In the genomic region with DNA sequence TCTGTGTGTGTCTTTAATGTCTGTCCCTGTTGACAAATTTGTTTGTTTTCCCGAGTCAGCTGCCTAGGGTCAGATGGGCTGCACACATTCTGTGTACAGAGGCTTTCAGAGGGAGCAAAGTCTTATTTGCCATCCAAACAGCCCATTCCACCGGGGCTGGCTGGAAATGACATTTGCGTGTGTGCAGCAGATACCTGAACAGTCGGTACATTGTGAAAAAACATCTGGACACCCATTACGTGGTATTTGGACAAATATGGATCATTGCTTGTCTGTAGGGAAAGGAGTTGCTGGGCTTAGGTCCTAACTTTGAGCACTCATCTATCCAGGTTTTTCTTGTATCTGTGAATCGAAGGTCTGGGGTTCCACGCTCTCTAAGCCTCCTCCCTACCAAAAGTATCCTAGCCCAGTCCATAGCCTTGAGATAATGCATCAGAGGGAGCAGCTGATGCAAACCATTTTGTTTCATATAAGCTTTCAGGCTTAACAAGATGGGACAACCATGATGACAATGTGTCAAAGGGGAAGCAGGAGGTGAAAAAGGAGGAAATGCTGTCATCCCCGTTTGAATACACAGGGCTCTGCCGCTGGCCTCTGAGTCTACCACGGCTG, we compare ENCODE assay signal across 1 cellular context.
TF ChIP-seq lines count a peak whose summit lies in the region.

No MANE protein-coding gene starts in this region.

TF ChIP-seq in liver, 16 proteins besides CTCF, POLR2A, EP300 and RAD21 (continued from another document):
- TF ChIP-seq YY1 (IDR thresholded peaks at IDR 0.05) = peak; percentile 88
- TF ChIP-seq SP1 (IDR thresholded peaks at IDR 0.05) = peak; percentile 99
- TF ChIP-seq, protein P1, sequence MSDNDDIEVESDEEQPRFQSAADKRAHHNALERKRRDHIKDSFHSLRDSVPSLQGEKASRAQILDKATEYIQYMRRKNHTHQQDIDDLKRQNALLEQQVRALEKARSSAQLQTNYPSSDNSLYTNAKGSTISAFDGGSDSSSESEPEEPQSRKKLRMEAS (IDR thresholded peaks at IDR 0.05) = peak; percentile 78
- TF ChIP-seq GABPA (IDR thresholded peaks at IDR 0.05 in 1 of 2, conservative IDR thresholded peaks at IDR 0.05 in 1 of 2) = peak in 1 of 2 donors; percentile 42
- peak; percentile 75 to 89 for TF ChIP-seq RXRA (IDR thresholded peaks at IDR 0.05)
- TF ChIP-seq TAF1 (conservative IDR thresholded peaks at IDR 0.05) = peak; percentile 51
- TF ChIP-seq, protein P2, sequence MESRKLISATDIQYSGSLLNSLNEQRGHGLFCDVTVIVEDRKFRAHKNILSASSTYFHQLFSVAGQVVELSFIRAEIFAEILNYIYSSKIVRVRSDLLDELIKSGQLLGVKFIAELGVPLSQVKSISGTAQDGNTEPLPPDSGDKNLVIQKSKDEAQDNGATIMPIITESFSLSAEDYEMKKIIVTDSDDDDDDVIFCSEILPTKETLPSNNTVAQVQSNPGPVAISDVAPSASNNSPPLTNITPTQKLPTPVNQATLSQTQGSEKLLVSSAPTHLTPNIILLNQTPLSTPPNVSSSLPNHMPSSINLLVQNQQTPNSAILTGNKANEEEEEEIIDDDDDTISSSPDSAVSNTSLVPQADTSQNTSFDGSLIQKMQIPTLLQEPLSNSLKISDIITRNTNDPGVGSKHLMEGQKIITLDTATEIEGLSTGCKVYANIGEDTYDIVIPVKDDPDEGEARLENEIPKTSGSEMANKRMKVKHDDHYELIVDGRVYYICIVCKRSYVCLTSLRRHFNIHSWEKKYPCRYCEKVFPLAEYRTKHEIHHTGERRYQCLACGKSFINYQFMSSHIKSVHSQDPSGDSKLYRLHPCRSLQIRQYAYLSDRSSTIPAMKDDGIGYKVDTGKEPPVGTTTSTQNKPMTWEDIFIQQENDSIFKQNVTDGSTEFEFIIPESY (IDR thresholded peaks at IDR 0.05) = peak; percentile 91
